In the genomic region with DNA sequence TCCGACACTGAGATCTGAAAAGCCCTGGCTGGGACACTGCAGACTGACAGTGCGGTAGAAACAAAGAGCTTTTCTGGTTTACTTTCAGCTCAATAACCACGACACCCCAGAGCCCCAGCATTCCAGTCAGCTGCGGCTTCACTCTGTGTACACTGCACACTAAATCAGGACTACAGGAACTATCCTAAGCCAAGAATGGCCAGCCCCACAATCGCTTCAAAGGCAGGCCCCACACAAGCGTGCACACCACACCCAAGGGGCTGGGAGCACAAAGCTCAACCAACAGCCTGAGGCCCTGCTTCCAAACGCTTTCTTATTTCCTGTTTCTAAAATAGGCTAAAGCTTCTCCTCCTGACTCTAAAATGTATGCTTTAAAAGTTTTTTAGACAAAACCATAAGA, we compare ENCODE assay signal across 12 cellular contexts. TPM values are rescaled to one million over a fixed set of nuclear protein-coding genes. Genes with fewer than 3 reads are reported as not detected.
DNase-seq lines count a peak whose midpoint lies in the region; ATAC-seq, FAIRE-seq and TF ChIP-seq lines count a peak whose summit lies in the region.
"Had no signal": no experiment of that assay in that cellular context is flagged by ENCODE, and none has a peak within 500 bp of the region (broad histone marks: within the 10 kb centered on the region; RNA-seq: fewer than 3 reads in every experiment).

No MANE protein-coding gene starts in this region.

- WGBS in HepG2 (ENCODE audit: low lambda C conversion rate): 57% methylated on average over 4 of the region's 7 CpGs
- 83 to 85% methylated on average over 7 of the region's 7 CpGs for WGBS in GM23248 (ENCODE audit: low coverage in 1 of 2, low lambda C conversion rate in 2 of 2, missing lambda C conversion rate in 2 of 2), 2 experiments

- peaks cover 37% of the 10 kb centered on the region for H3K4me1 ChIP-seq in HepG2 (ENCODE audit: insufficient read depth, low read length)
- H3K4me1 ChIP-seq in GM23248 (ENCODE audit: insufficient read depth): no peaks in the 10 kb centered on the region

- peak; percentile 30 for FAIRE-seq in HepG2 (lab: Jason Lieb, UNC)
- FAIRE-seq: GM12892 had no signal

- H3K27me3 ChIP-seq in dorsolateral prefrontal cortex (no peaks in the 10 kb centered on the region), HepG2 (ENCODE audit: control insufficient read depth in 1 of 2, insufficient read depth in 2 of 2, low read length in 2 of 2) (no peaks in the 10 kb centered on the region), GM23248 (replicated peaks; ENCODE audit: insufficient read depth) (no peaks in the 10 kb centered on the region)

- H3K9ac ChIP-seq in HepG2 (ENCODE audit: insufficient read depth, low read depth, low read length) (peak overlapping the region; percentile 40), GM23248 (no peak overlapping the region)

- in situ Hi-C loops in HepG2 (cut with HindIII; ENCODE audit: extremely low pct_ligation_motif_present, low pct_unique_long_range_greater_than_20kb): no loop called here
- in situ Hi-C loops in GM23248 (cut with MboI): no loop called here

- TF ChIP-seq POLR2A in HepG2 (IDR thresholded peaks at IDR 0.05; ENCODE audit: insufficient read depth in 1 of 2, low read depth in 2 of 2, low read length in 2 of 2): no peak

- CTCF ChIA-PET in HepG2 (lab: Yijun Ruan, JAX; ENCODE audit: low intra/inter-chr PET ratio, low total read pairs): no interaction called here
- CTCF ChIA-PET in GM10248 (lab: Yijun Ruan, JAX): interaction anchor here (1.3 to 1.6 kb wide), 4 partner anchors 13 to 46 kb away, joined by 3 to 4 read pairs (median 3); no protein-coding TSS in a partner anchor

- H3K79me2 ChIP-seq in HepG2 (ENCODE audit: insufficient read depth, low read length) (no peaks in the 10 kb centered on the region), GM23248 (ENCODE audit: insufficient read depth) (peaks cover 37% of the 10 kb centered on the region; the same call in 1 of the 2 replicates)

- peak overlapping the region in 6 of 59 donors; percentile 0 to 12 (median 4) for H3K4me3 ChIP-seq in dorsolateral prefrontal cortex
- peak overlapping the region in 1 of 3 experiments; percentile 42; a peak in 1 of 6 replicates for H3K4me3 ChIP-seq in HepG2 (replicated peaks in 1 of 3; ENCODE audit: insufficient read depth in 1 of 3, low read depth in 2 of 3, low read length in 3 of 3)
- no peak overlapping the region for H3K4me3 ChIP-seq in GM23248

- no peaks in the 10 kb centered on the region for H3F3A ChIP-seq in GM23248 (ENCODE audit: insufficient read depth)

- no peaks in the 10 kb centered on the region for H3K9me2 ChIP-seq in GM23248 (ENCODE audit: insufficient read depth)

- H3K27ac ChIP-seq in dorsolateral prefrontal cortex (peak overlapping the region in 57 of 59 donors; percentile 37 to 89 (median 77)), HepG2 (ENCODE audit: extremely low read length, insufficient read depth, low read length) (peak overlapping the region; percentile 66), temporal lobe (ENCODE audit: low read depth, low read length) (peak overlapping the region; percentile 69), GM23248 (no peak overlapping the region)
- H3K27ac ChIP-seq: VCaP had no signal

- no peak for TF ChIP-seq RAD21 in HepG2 (CRISPR knock-in tag; IDR thresholded peaks at IDR 0.05)

- H4K20me1 ChIP-seq in HepG2 (ENCODE audit: insufficient read depth, low read length) (no peaks in the 10 kb centered on the region), GM23248 (ENCODE audit: insufficient read depth) (no peaks in the 10 kb centered on the region)

- intact Hi-C loops in dorsolateral prefrontal cortex (cut with DNase I): no loop called here
- intact Hi-C loops in HepG2 (cut with micrococcal nuclease; ENCODE audit: unreplicated experiment): no loop called here

- H3K36me3 ChIP-seq in HepG2 (replicated peaks in 1 of 2; ENCODE audit: control insufficient read depth in 1 of 2, insufficient read depth in 2 of 2, low read length in 2 of 2) (peaks cover 39 to 78% of the 10 kb centered on the region in 2 experiments), GM23248 (ENCODE audit: low read depth) (peaks cover 62% of the 10 kb centered on the region)

- DNase-seq in SW480 (ENCODE audit: low spot score) (peak; percentile 11), dorsolateral prefrontal cortex (peak in 1 of 10 donors; percentile 32), HepG2 (ENCODE audit: low spot score) (peak; percentile 81), GM23248 (no peak), GM10248 (ENCODE audit: extremely low spot score) (no peak)
- DNase-seq: DMS153, naive B cell, NCI-H510A had no signal

- TF ChIP-seq CTCF in dorsolateral prefrontal cortex (IDR thresholded peaks at IDR 0.05 in 54 of 56, conservative IDR thresholded peaks at IDR 0.05 in 2 of 56; ENCODE audit: low read depth in 1 of 56, partially characterized antibody in 56 of 56) (no peak), HepG2 (CRISPR knock-in tag; IDR thresholded peaks at IDR 0.05) (no peak), GM10248 (IDR thresholded peaks at IDR 0.05; ENCODE audit: control extremely low read depth, extremely low read depth, low read depth, missing control alignments) (no peak)

- ATAC-seq in HepG2: peak; percentile 92
- no peak for ATAC-seq in HG02571 (IDR thresholded peaks at IDR 0.05; ENCODE audit: unreplicated experiment)

- no TSS peak for BruUV-seq in HepG2 (replicated peaks; lab: Mats Ljungman, UMichigan)

- POLR2A ChIA-PET in HepG2 (lab: Yijun Ruan, JAX) (interaction anchor here (1.4 to 1.9 kb wide), 2 partner anchors 28 to 33 kb away, joined by 3 to 5 read pairs; a partner anchor contains a TSS), GM10248 (lab: Yijun Ruan, JAX) (no interaction called here)

- H2AFZ ChIP-seq in HepG2 (ENCODE audit: low read length) (no peak overlapping the region), GM23248 (no peak overlapping the region)

- H3K9me3 ChIP-seq in HepG2 (ENCODE audit: low read length) (no peaks in the 10 kb centered on the region), GM23248 (ENCODE audit: low read depth) (no peaks in the 10 kb centered on the region)

- H3K4me2 ChIP-seq in HepG2 (ENCODE audit: low read depth, low read length) (peak overlapping the region; percentile 55), GM23248 (ENCODE audit: unreplicated experiment) (no peak overlapping the region)

- TF ChIP-seq EP300 in HepG2 (IDR thresholded peaks at IDR 0.05; ENCODE audit: low read depth in 2 of 2, low read length in 2 of 2) (peak in 1 of 2 experiments; percentile 45; a peak in 1 of 4 replicates), HepG2 (CRISPR knock-in tag; IDR thresholded peaks at IDR 0.05; ENCODE audit: borderline replicate concordance) (no peak)

RNA-seq across cellular contexts. Expression of a gene that starts 28.4 kb away (rescaled TPM):
- total RNA-seq in dorsolateral prefrontal cortex (10 to 100 TPM; 16.2 to 31.0 (median 22.1) TPM), HepG2 (2016; rRNA removed; fragmentation: Illumina TruSeq; extraction: Trizol) (13.5 and 16.7 TPM in 2 replicates), temporal lobe (12.3 TPM)
- 2.1 TPM in 2 replicates for total RNA-seq in HepG2 (2016; cell fraction: cytosol; rRNA removed; fragmentation: Illumina TruSeq; extraction: Trizol; ENCODE audit: low read depth)
- total RNA-seq in HepG2 (2016; cell fraction: insoluble cytoplasmic fraction; rRNA removed; fragmentation: Illumina TruSeq; extraction: Trizol): 13.4 and 17.6 TPM in 2 replicates
- 3.8 and 5.4 TPM in 2 replicates for total RNA-seq in HepG2 (2016; cell fraction: membrane; rRNA removed; fragmentation: Illumina TruSeq; extraction: Trizol)
- total RNA-seq in HepG2 (2016; cell fraction: nucleus; rRNA removed; fragmentation: Illumina TruSeq; extraction: Trizol): 31.3 and 34.7 TPM in 2 replicates
- polyA plus RNA-seq in HepG2 (2011; rRNA removed) (4.5 and 5.8 TPM in 2 replicates), GM23248 (2016; fragmentation: Nextera tagmentation; extraction: Ambion mirVana) (4.6 and 4.9 TPM in 2 replicates)
- 2.6 and 2.7 TPM in 2 replicates for polyA plus RNA-seq in HepG2 (2011; cell fraction: cytosol; rRNA removed)
- polyA plus RNA-seq in HepG2 (2011; cell fraction: nucleus; rRNA removed): 12.4 and 12.6 TPM in 2 replicates
- 7.4 and 8.5 TPM in 2 replicates for polyA plus RNA-seq in HepG2 (2012)
- 0.38 and 0.41 TPM in 2 replicates for polyA plus RNA-seq in HepG2 (2016; cell fraction: cytosol; fragmentation: Illumina TruSeq; extraction: Trizol; ENCODE audit: low read depth)
- polyA plus RNA-seq in HepG2 (2016; cell fraction: insoluble cytoplasmic fraction; fragmentation: Illumina TruSeq; extraction: Trizol; ENCODE audit: low read depth): 5.2 and 6.4 TPM in 2 replicates
- 0.81 and 1.0 TPM in 2 replicates for polyA plus RNA-seq in HepG2 (2016; cell fraction: membrane; fragmentation: Illumina TruSeq; extraction: Trizol; ENCODE audit: low read depth)
- 18.2 and 19.9 TPM in 2 replicates for polyA plus RNA-seq in HepG2 (2016; cell fraction: nucleus; fragmentation: Illumina TruSeq; extraction: Trizol; ENCODE audit: insufficient read depth, low read depth)
- 19.4 and 24.1 TPM in 2 replicates for polyA minus RNA-seq in HepG2 (2011; rRNA and poly(A)+ RNA removed; ENCODE audit: low replicate concordance)
- polyA minus RNA-seq in HepG2 (2011; cell fraction: cytosol; rRNA and poly(A)+ RNA removed): 7.3 and 7.6 TPM in 2 replicates
- 29.5 and 29.8 TPM in 2 replicates for polyA minus RNA-seq in HepG2 (2011; cell fraction: nucleus; rRNA and poly(A)+ RNA removed)
- 15.7 and 20.4 TPM in 2 replicates for total RNA-seq in GM23248 (2014; rRNA removed; shearing (Covaris generic))

RNA-seq across cellular contexts. Expression of a gene that starts 48.1 kb away (rescaled TPM):
- total RNA-seq in dorsolateral prefrontal cortex (10 to 100 TPM; 15.9 to 52.5 (median 27.2) TPM), HepG2 (2016; rRNA removed; fragmentation: Illumina TruSeq; extraction: Trizol) (0.29 TPM in 1 of 2 replicates, not detected in the other), temporal lobe (1.5 TPM)
- not detected in 2 replicates for total RNA-seq in HepG2 (2016; cell fraction: cytosol; rRNA removed; fragmentation: Illumina TruSeq; extraction: Trizol; ENCODE audit: low read depth)
- not detected in 2 replicates for total RNA-seq in HepG2 (2016; cell fraction: insoluble cytoplasmic fraction; rRNA removed; fragmentation: Illumina TruSeq; extraction: Trizol)
- 0.14 TPM in 1 of 2 replicates, not detected in the other for total RNA-seq in HepG2 (2016; cell fraction: membrane; rRNA removed; fragmentation: Illumina TruSeq; extraction: Trizol)
- not detected in 2 replicates for total RNA-seq in HepG2 (2016; cell fraction: nucleus; rRNA removed; fragmentation: Illumina TruSeq; extraction: Trizol)
- polyA plus RNA-seq in HepG2 (2011; rRNA removed) (0.33 and 0.34 TPM in 2 replicates), GM23248 (2016; fragmentation: Nextera tagmentation; extraction: Ambion mirVana) (1.3 and 1.9 TPM in 2 replicates)
- 0.40 and 0.54 TPM in 2 replicates for polyA plus RNA-seq in HepG2 (2011; cell fraction: cytosol; rRNA removed)
- polyA plus RNA-seq in HepG2 (2011; cell fraction: nucleus; rRNA removed): 0.12 and 0.55 TPM in 2 replicates
- polyA plus RNA-seq in HepG2 (2012): 0.67 and 0.79 TPM in 2 replicates
- 0.09 TPM in 1 of 2 replicates, not detected in the other for polyA plus RNA-seq in HepG2 (2016; cell fraction: cytosol; fragmentation: Illumina TruSeq; extraction: Trizol; ENCODE audit: low read depth)
- polyA plus RNA-seq in HepG2 (2016; cell fraction: insoluble cytoplasmic fraction; fragmentation: Illumina TruSeq; extraction: Trizol; ENCODE audit: low read depth): not detected in 2 replicates
- 0.22 TPM in 1 of 2 replicates, not detected in the other for polyA plus RNA-seq in HepG2 (2016; cell fraction: membrane; fragmentation: Illumina TruSeq; extraction: Trizol; ENCODE audit: low read depth)
- polyA plus RNA-seq in HepG2 (2016; cell fraction: nucleus; fragmentation: Illumina TruSeq; extraction: Trizol; ENCODE audit: insufficient read depth, low read depth): not detected in 2 replicates
- polyA minus RNA-seq in HepG2 (2011; rRNA and poly(A)+ RNA removed; ENCODE audit: low replicate concordance): 1.4 and 58.2 TPM in 2 replicates
- polyA minus RNA-seq in HepG2 (2011; cell fraction: cytosol; rRNA and poly(A)+ RNA removed): not detected in 2 replicates
- polyA minus RNA-seq in HepG2 (2011; cell fraction: nucleus; rRNA and poly(A)+ RNA removed): 0.52 TPM in 1 of 2 replicates, not detected in the other
- total RNA-seq in GM23248 (2014; rRNA removed; shearing (Covaris generic)): 0.89 and 2.2 TPM in 2 replicates

Comparison
In these comparisons a context has a peak if more than half of its experiments do, and no peak if none do; other contexts are left out.
1. DNase-seq: peak in SW480 (single experiment) and HepG2 (single experiment); none in GM23248 (single experiment) and GM10248 (single experiment).